Comparison of ENCODE assay signal across 19 cellular contexts in the genomic region with DNA sequence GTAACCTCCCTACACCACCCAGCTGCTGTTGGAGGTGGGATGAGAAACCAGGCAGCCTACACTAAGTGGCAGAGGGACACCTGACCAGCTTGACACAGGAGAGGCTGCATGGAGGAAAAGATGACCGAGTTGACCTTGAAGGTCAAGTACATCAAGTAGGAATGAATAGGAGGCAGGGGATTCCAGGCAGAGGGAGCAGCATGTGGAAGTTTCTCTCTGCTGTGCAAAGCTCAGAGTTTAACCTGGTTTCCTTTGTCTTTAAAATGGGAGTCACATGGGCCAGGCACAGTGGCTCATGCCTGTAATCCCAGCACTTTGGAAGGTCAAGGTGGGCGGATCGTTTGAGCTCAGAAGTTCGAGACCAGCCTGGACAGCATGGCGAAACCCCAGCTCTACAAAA. TPM values are rescaled to one million over a fixed set of nuclear protein-coding genes. Genes with fewer than 3 reads are reported as not detected.
A peak's percentile ranks its signal among the peaks of the same experiment; 100 is the strongest.
DNase-seq lines count a peak whose midpoint lies in the region; ATAC-seq, FAIRE-seq and TF ChIP-seq lines count a peak whose summit lies in the region.
"Had no signal": no experiment of that assay in that cellular context is flagged by ENCODE, and none has a peak within 500 bp of the region (broad histone marks: within the 10 kb centered on the region; RNA-seq: fewer than 3 reads in every experiment).

No MANE protein-coding gene starts in this region.

- no peak for TF ChIP-seq RAD21 in H1 (IDR thresholded peaks at IDR 0.05 in 1 of 2, conservative IDR thresholded peaks at IDR 0.05 in 1 of 2; ENCODE audit: low read depth in 2 of 2, low read length in 2 of 2)

- no peak for TF ChIP-seq POLR2A in H1 (IDR thresholded peaks at IDR 0.05; ENCODE audit: control extremely low read depth in 1 of 2, low read depth in 2 of 2, low read length in 2 of 2)

- H3K9me3 ChIP-seq in cardiac muscle cell (ENCODE audit: low read depth) (no peaks in the 10 kb centered on the region), heart right ventricle (no peaks in the 10 kb centered on the region), H1 (ENCODE audit: insufficient read depth in 2 of 2, low read depth in 1 of 2, low read length in 1 of 2) (no peaks in the 10 kb centered on the region)
- H3K9me3 ChIP-seq: A549, BLaER1 had no signal

- H3K4me2 ChIP-seq in H1 (ENCODE audit: insufficient read depth in 1 of 2, low read depth in 2 of 2, low read length in 2 of 2), result no peak overlapping the region
- no peak overlapping the region for H3K4me2 ChIP-seq in mesendoderm (ENCODE audit: low read length)
- H3K4me2 ChIP-seq: A549, BLaER1 had no signal

- no peak for TF ChIP-seq CTCF in cardiac muscle cell (IDR thresholded peaks at IDR 0.05; ENCODE audit: low read depth, low read length)
- no peak for TF ChIP-seq CTCF in heart right ventricle (IDR thresholded peaks at IDR 0.05)
- TF ChIP-seq CTCF in H1 (IDR thresholded peaks at IDR 0.05; ENCODE audit: control extremely low read depth in 1 of 3, insufficient read depth in 1 of 3, low read depth in 1 of 3, low read length in 3 of 3), result no peak
- no peak for TF ChIP-seq CTCF in Calu3 (IDR thresholded peaks at IDR 0.05; ENCODE audit: unreplicated experiment)

- H2AFZ ChIP-seq in H1 (ENCODE audit: low read length), result no peak overlapping the region

- H3K27ac Mint-ChIP-seq in Calu3 (ENCODE audit: unreplicated experiment), result no peak overlapping the region
- H3K27ac Mint-ChIP-seq: CD14-positive monocyte had no signal

- H3K4me3 Mint-ChIP-seq in Calu3 (ENCODE audit: low read depth, unreplicated experiment), result no peak overlapping the region
- H3K4me3 Mint-ChIP-seq: CD14-positive monocyte; CD4-positive, alpha-beta memory T cell had no signal

- H3K18ac ChIP-seq in H1 (ENCODE audit: extremely low read depth, low read length) (no peak overlapping the region), mesendoderm (ENCODE audit: low read length) (peak overlapping the region; percentile 21)

- H3K27ac ChIP-seq in cardiac muscle cell (peak overlapping the region; percentile 49), heart right ventricle (no peak overlapping the region), H1 (ENCODE audit: low read depth, low read length) (no peak overlapping the region), mesendoderm (ENCODE audit: low read depth, low read length) (no peak overlapping the region)
- H3K27ac ChIP-seq: 22Rv1, A549, BLaER1 had no signal

- POLR2A ChIA-PET in H1 (lab: Charles Lee; ENCODE audit: partially characterized antibody), result interaction anchor here (3.5 kb wide), 1 partner anchor 12 kb away, joined by 14 read pairs; no protein-coding TSS in a partner anchor

- no peaks in the 10 kb centered on the region for H3K9me3 Mint-ChIP-seq in Calu3 (ENCODE audit: low read depth, unreplicated experiment)

- no peak overlapping the region for H4K5ac ChIP-seq in H1 (ENCODE audit: insufficient read length, low read depth, low read length)
- H4K5ac ChIP-seq in mesendoderm (ENCODE audit: low read length), result no peak overlapping the region

- H3K56ac ChIP-seq in H1 (replicated peaks; ENCODE audit: insufficient read length, low read depth, low read length) (no peak overlapping the region), mesendoderm (ENCODE audit: low read length) (peak overlapping the region; percentile 38)

- in situ Hi-C loops in ACHN (cut with HindIII; ENCODE audit: low pct_ligation_motif_present, low pct_unique_long_range_greater_than_20kb, low sequenced_read_pairs), result no loop called here

- DNase-seq in DMS53 (lab: John Stamatoyannopoulos, UW), result peak; percentile 25
- no peak for DNase-seq in DMS53 treated with DMSO at 0.1 percent for 48 hours (lab: John Stamatoyannopoulos, UW; ENCODE audit: unreplicated experiment)
- peak in 1 of 2 donors; percentile 66 for DNase-seq in cardiac muscle cell (ENCODE audit: low read depth in 1 of 2, low spot score in 1 of 2)
- no peak for DNase-seq in heart right ventricle
- no peak for DNase-seq in H1 (ENCODE audit: low read depth in 1 of 2, low spot score in 2 of 2)
- peak; percentile 18 for DNase-seq in mesendoderm
- DNase-seq in ACHN, result no peak
- no peak for DNase-seq in Calu3
- DNase-seq: CD4-positive, alpha-beta memory T cell; HCEC 1CT; KBM-7 had no signal

- WGBS in heart right ventricle, 2 donors, result 85 to 86% methylated on average over 5 of the region's 5 CpGs
- WGBS in H1 (ENCODE audit: extremely low coverage in 1 of 2, insufficient coverage in 1 of 2, insufficient read length in 1 of 2, insufficient replicate concordance in 2 of 2, low coverage in 1 of 2, low lambda C conversion rate in 2 of 2, missing lambda C conversion rate in 1 of 2), 2 experiments, result 92% methylated on average over 5 of the region's 5 CpGs; no CpG with 5 or more reads in 1 of the 2 experiments
- no CpG with 5 or more reads among the region's 5 CpGs for WGBS in mesendoderm (ENCODE audit: extremely low coverage, insufficient coverage, low lambda C conversion rate)

- H2AK5ac ChIP-seq in H1 (ENCODE audit: low read depth, low read length) (no peak overlapping the region), mesendoderm (ENCODE audit: low read length) (peak overlapping the region; percentile 22)

- H3K36me3 Mint-ChIP-seq in Calu3 (ENCODE audit: insufficient read depth, unreplicated experiment), result no peaks in the 10 kb centered on the region
- H3K36me3 Mint-ChIP-seq: CD14-positive monocyte; CD4-positive, alpha-beta memory T cell had no signal

- H4K91ac ChIP-seq in H1 (replicated peaks; ENCODE audit: insufficient read length, low read length), result no peak overlapping the region

- H2BK15ac ChIP-seq in H1 (ENCODE audit: low read length), result no peak overlapping the region
- H2BK15ac ChIP-seq in mesendoderm (replicated peaks; ENCODE audit: low read depth), result no peak overlapping the region

- H3K23ac ChIP-seq in H1 (ENCODE audit: insufficient read length), result no peak overlapping the region
- peak overlapping the region; percentile 12 for H3K23ac ChIP-seq in mesendoderm (ENCODE audit: low read length)

- H4K8ac ChIP-seq in H1 (ENCODE audit: extremely low read depth, insufficient read depth, low read length) (no peak overlapping the region), mesendoderm (ENCODE audit: low read depth, low read length) (peak overlapping the region; percentile 76)

- no peaks in the 10 kb centered on the region for H3K27me3 Mint-ChIP-seq in Calu3 (ENCODE audit: unreplicated experiment)
- H3K27me3 Mint-ChIP-seq: CD4-positive, alpha-beta memory T cell had no signal

- no peak overlapping the region for H2BK5ac ChIP-seq in H1 (ENCODE audit: low read depth, low read length)
- peak overlapping the region; percentile 10 for H2BK5ac ChIP-seq in mesendoderm (ENCODE audit: low read length)

- no TSS peak for BruUV-seq in Calu3 (replicated peaks; lab: Mats Ljungman, UMichigan)

- H3K4me1 Mint-ChIP-seq in Calu3 (ENCODE audit: low read depth, unreplicated experiment), result peaks cover 8% of the 10 kb centered on the region

- no peaks in the 10 kb centered on the region for H3K27me3 ChIP-seq in cardiac muscle cell
- no peaks in the 10 kb centered on the region for H3K27me3 ChIP-seq in heart right ventricle
- H3K27me3 ChIP-seq in H1 (replicated peaks in 1 of 4; ENCODE audit: control insufficient read depth in 3 of 4, extremely low read depth in 1 of 4, insufficient read depth in 3 of 4, low read length in 3 of 4), result no peaks in the 10 kb centered on the region
- no peaks in the 10 kb centered on the region for H3K27me3 ChIP-seq in mesendoderm (ENCODE audit: insufficient read depth, low read length, poor library complexity)
- H3K27me3 ChIP-seq: BLaER1 had no signal

- CTCF ChIA-PET in H1 (lab: Charles Lee; ENCODE audit: partially characterized antibody) (interaction anchor here (1.1 to 1.7 kb wide), 2 partner anchors 8 to 86 kb away, joined by 3 read pairs; no protein-coding TSS in a partner anchor), Calu3 (lab: Charles Lee) (no interaction called here)

- ATAC-seq in heart right ventricle, result no peak
- ATAC-seq: A549 had no signal

- H3K4ac ChIP-seq in H1 (replicated peaks; ENCODE audit: insufficient read length, low read depth, low read length) (peak overlapping the region; percentile 1), mesendoderm (ENCODE audit: low read depth, low read length) (peak overlapping the region; percentile 81)

- intact Hi-C loops in heart right ventricle (cut with DNase I) (loop anchor here in 1 of 10 donors (10.0 kb wide), 1 partner anchor 403 kb away; no protein-coding TSS in a partner anchor), Calu3 (cut with micrococcal nuclease; ENCODE audit: unreplicated experiment) (no loop called here)

- H3K4me3 ChIP-seq in cardiac muscle cell, result no peak overlapping the region
- H3K4me3 ChIP-seq in heart right ventricle, result no peak overlapping the region
- no peak overlapping the region for H3K4me3 ChIP-seq in H1 (ENCODE audit: extremely low read depth in 1 of 4, insufficient read depth in 2 of 4, low read depth in 3 of 4, low read length in 4 of 4)
- H3K4me3 ChIP-seq in mesendoderm (ENCODE audit: low read length), result no peak overlapping the region
- H3K4me3 ChIP-seq: A549, BLaER1 had no signal

- no peaks in the 10 kb centered on the region for H3K23me2 ChIP-seq in H1 (ENCODE audit: low read depth, low read length)

- H3K36me3 ChIP-seq in cardiac muscle cell (no peaks in the 10 kb centered on the region), heart right ventricle (no peaks in the 10 kb centered on the region), H1 (ENCODE audit: control insufficient read depth in 2 of 4, insufficient read depth in 4 of 4, low read length in 3 of 4) (no peaks in the 10 kb centered on the region), mesendoderm (ENCODE audit: control insufficient read depth, insufficient read depth, low read length) (no peaks in the 10 kb centered on the region)
- H3K36me3 ChIP-seq: BLaER1 had no signal

- H3K79me1 ChIP-seq in H1 (ENCODE audit: low read depth, low read length) (no peaks in the 10 kb centered on the region; the same call in 1 of the 2 replicates), mesendoderm (ENCODE audit: low read length) (peaks cover 18% of the 10 kb centered on the region)

- no peak for FAIRE-seq in H1 (lab: Jason Lieb, UNC)
- FAIRE-seq: A549, G401.6, GM12891, GM18507, H54 had no signal

- peak overlapping the region; percentile 4; the same call in 1 of the 2 replicates for H2BK20ac ChIP-seq in H1 (ENCODE audit: low read length)

- no peak overlapping the region for H2BK12ac ChIP-seq in H1 (ENCODE audit: low read depth, low read length)

- H3K4me1 ChIP-seq in cardiac muscle cell (ENCODE audit: low read depth) (peaks cover 36% of the 10 kb centered on the region), heart right ventricle (peaks cover 13 to 76% (median 49%) of the 10 kb centered on the region in 9 donors), H1 (replicated peaks in 1 of 4; ENCODE audit: control insufficient read depth in 3 of 4, insufficient read depth in 4 of 4, low read length in 3 of 4) (peaks cover 10 to 30% (median 22%) of the 10 kb centered on the region in 4 experiments), mesendoderm (ENCODE audit: control insufficient read depth, low read depth, low read length) (peaks cover 50% of the 10 kb centered on the region)
- H3K4me1 ChIP-seq: A549 had no signal

- no peak overlapping the region for H3K14ac ChIP-seq in H1 (ENCODE audit: insufficient read length)

- H3K79me2 ChIP-seq in H1 (ENCODE audit: control insufficient read depth in 1 of 2, insufficient read depth in 2 of 2, low read length in 2 of 2) (peaks cover 0 to 11% of the 10 kb centered on the region in 2 experiments; a peak in 2 of 4 replicates), mesendoderm (ENCODE audit: control insufficient read depth, insufficient read depth, low read length) (peaks cover 28% of the 10 kb centered on the region)

- H4K20me1 ChIP-seq in H1 (replicated peaks in 1 of 2; ENCODE audit: control insufficient read depth in 1 of 2, insufficient read depth in 2 of 2, low read length in 2 of 2), result no peaks in the 10 kb centered on the region
- H4K20me1 ChIP-seq: BLaER1 had no signal

- H3K9ac ChIP-seq in H1 (replicated peaks in 1 of 4; ENCODE audit: extremely low read depth in 1 of 4, low read depth in 3 of 4, low read length in 3 of 4), result no peak overlapping the region
- no peak overlapping the region for H3K9ac ChIP-seq in mesendoderm (ENCODE audit: low read length)
- H3K9ac ChIP-seq: BLaER1 had no signal

- H2BK120ac ChIP-seq in H1 (replicated peaks; ENCODE audit: low read depth, low read length) (no peak overlapping the region), mesendoderm (ENCODE audit: low read depth, low read length) (no peak overlapping the region)

- no peak for TF ChIP-seq EP300 in H1 (IDR thresholded peaks at IDR 0.05; ENCODE audit: borderline replicate concordance in 1 of 2, low read depth in 2 of 2, low read length in 2 of 2)

RNA-seq across cellular contexts. Expression of a gene that starts 32.6 kb away (rescaled TPM):
- 10.0 and 11.0 TPM in 2 replicates for total RNA-seq in cardiac muscle cell
- 4.4 and 7.3 TPM in 2 replicates for polyA plus RNA-seq in cardiac muscle cell
- 10 to 100 TPM in 5 of 10 donors, 1 to 10 TPM in 5; 7.4 to 13.7 (median 10.1) TPM for total RNA-seq in heart right ventricle
- polyA plus RNA-seq in heart right ventricle, result 1 to 10 TPM; 5.0 to 5.5 TPM
- total RNA-seq in H1 (2021; fragmentation: NEBNext Ultra II Directional; extraction: Animal tissue kit (Norgen Biotek cat#: 25700)), result 98.2 and 113 TPM in 2 replicates
- 59.1 and 80.0 TPM in 2 replicates for polyA plus RNA-seq in H1 (2011; rRNA removed)
- 30.4 TPM for polyA plus RNA-seq in H1 (2011; cell fraction: cytosol; rRNA removed)
- polyA plus RNA-seq in H1 (2011; cell fraction: nucleus; rRNA removed), result 77.2 TPM
- polyA plus RNA-seq in H1 (2012, experiment 1 of 2), result 48.8 to 66.0 TPM (median 56.2 TPM) in 4 replicates
- 30.7 TPM for polyA plus RNA-seq in H1 (2012, experiment 2 of 2)
- 97.0 TPM for polyA plus RNA-seq in H1 (2013, experiment 1 of 2)
- 102 TPM for polyA plus RNA-seq in H1 (2013, experiment 2 of 2)
- 78.2 and 94.7 TPM in 2 replicates for polyA minus RNA-seq in H1 (2011; rRNA and poly(A)+ RNA removed)
- polyA minus RNA-seq in H1 (2011; cell fraction: cytosol; rRNA and poly(A)+ RNA removed), result 44.6 TPM
- polyA minus RNA-seq in H1 (2011; cell fraction: nucleus; rRNA and poly(A)+ RNA removed), result 95.5 TPM
- 72.5 TPM for polyA plus RNA-seq in mesendoderm (2013, experiment 1 of 2)
- polyA plus RNA-seq in mesendoderm (2013, experiment 2 of 2), result 71.1 TPM
- total RNA-seq in Calu3 (2022), result 23.6 and 29.4 TPM in 2 replicates
- total RNA-seq: CD4-positive, alpha-beta memory T cell had no signal
- polyA plus RNA-seq: CD14-positive monocyte; CD4-positive, alpha-beta memory T cell had no signal

Comparison
In these comparisons a context has a peak if more than half of its experiments do, and no peak if none do; other contexts are left out.
1. DNase-seq: peak in DMS53 (single experiment) and mesendoderm (single experiment); none in DMS53 treated with DMSO at 0.1 percent for 48 hours (single experiment), heart right ventricle (0 of 2), H1 (0 of 2), ACHN (single experiment) and Calu3 (single experiment).